ENCODE assay signal across 13 cellular contexts in genomic region chr6:107560657-107561056, GRCh38.
DNase-seq lines count a peak whose midpoint lies in the region; ATAC-seq and TF ChIP-seq lines count a peak whose summit lies in the region.
"Had no signal": no experiment of that assay in that cellular context is flagged by ENCODE, and none has a peak within 500 bp of the region (broad histone marks: within the 10 kb centered on the region; RNA-seq: fewer than 3 reads in every experiment).

No MANE protein-coding gene starts in this region.

- no peak overlapping the region for H3K27ac Mint-ChIP-seq in endodermal cell
- no peak overlapping the region for H3K27ac Mint-ChIP-seq in activated T-helper 2 cell treated with anti-CD3 and anti-CD28 coated beads, Interferon-gamma antibody, Interleukin-2, Interleukin-4, amounts not matched to agents 10 μg/mL and 5 μg/mL and 100 μg/mL, durations not matched to agents 14 hours and 24 hours and 36 hours
- H3K27ac Mint-ChIP-seq: stimulated activated naive CD8-positive, alpha-beta T cell treated with anti-CD3 and anti-CD28 coated beads, Interleukin-15, Interleukin-2, amounts not matched to agents 100 ng/mL and 50 ng/mL, for 24 hours had no signal

- intact Hi-C loops in Right ventricle myocardium inferior (cut with DNase I) = no loop called here
- intact Hi-C loops in cardiac septum (cut with DNase I) = no loop called here
- intact Hi-C loops in vagina (cut with DNase I) = no loop called here
- intact Hi-C loops in PC-3 (cut with micrococcal nuclease) = no loop called here
- intact Hi-C loops in activated T-helper 2 cell treated with anti-CD3 and anti-CD28 coated beads, Interferon-gamma antibody, Interleukin-2, Interleukin-4, amounts not matched to agents 10 μg/mL and 5 μg/mL and 100 μg/mL, durations not matched to agents 14 hours and 24 hours and 36 hours (cut with micrococcal nuclease) = no loop called here

- TF ChIP-seq CTCF in endodermal cell (conservative IDR thresholded peaks at IDR 0.05) = no peak
- TF ChIP-seq CTCF in vagina (IDR thresholded peaks at IDR 0.05) = no peak
- no peak for TF ChIP-seq CTCF in PC-3 (conservative IDR thresholded peaks at IDR 0.05; ENCODE audit: low read depth, low read length)

- WGBS in endodermal cell (ENCODE audit: insufficient coverage in 1 of 2, insufficient read length in 1 of 2), 2 experiments = 92 to 100% methylated on average over 4 of the region's 4 CpGs

- no peak overlapping the region for H3K4me3 Mint-ChIP-seq in endodermal cell
- H3K4me3 Mint-ChIP-seq in activated T-helper 2 cell treated with anti-CD3 and anti-CD28 coated beads, Interferon-gamma antibody, Interleukin-2, Interleukin-4, amounts not matched to agents 10 μg/mL and 5 μg/mL and 100 μg/mL, durations not matched to agents 14 hours and 24 hours and 36 hours (ENCODE audit: low read depth) = no peak overlapping the region
- H3K4me3 Mint-ChIP-seq: stimulated activated naive CD8-positive, alpha-beta T cell treated with anti-CD3 and anti-CD28 coated beads, Interleukin-15, Interleukin-2, amounts not matched to agents 100 ng/mL and 50 ng/mL, for 24 hours had no signal

- H3K27me3 ChIP-seq in endodermal cell (ENCODE audit: control insufficient read depth, insufficient read depth, low read length, poor library complexity, severe bottlenecking) = no peaks in the 10 kb centered on the region
- H3K27me3 ChIP-seq in vagina = no peaks in the 10 kb centered on the region
- H3K27me3 ChIP-seq in PC-3 (ENCODE audit: low read length) = peaks cover 63% of the 10 kb centered on the region

- peaks cover 5% of the 10 kb centered on the region for H3K4me1 Mint-ChIP-seq in endodermal cell
- H3K4me1 Mint-ChIP-seq in activated T-helper 2 cell treated with anti-CD3 and anti-CD28 coated beads, Interferon-gamma antibody, Interleukin-2, Interleukin-4, amounts not matched to agents 10 μg/mL and 5 μg/mL and 100 μg/mL, durations not matched to agents 14 hours and 24 hours and 36 hours (ENCODE audit: low read depth) = no peaks in the 10 kb centered on the region

- no TSS peak for BruUV-seq in PC-3 (replicated peaks; lab: Mats Ljungman, UMichigan)

- H2AFZ ChIP-seq in PC-3 (ENCODE audit: low read length) = no peak overlapping the region

- ATAC-seq in Right ventricle myocardium inferior (peak; percentile 70), PC-3 (no peak)

- DNase-seq in Right ventricle myocardium inferior (ENCODE audit: missing footprints) (no peak), cardiac septum (ENCODE audit: low spot score) (no peak), endodermal cell (no peak), mucosa of gallbladder (ENCODE audit: low spot score) (peak; percentile 30), vagina (ENCODE audit: extremely low spot score in 2 of 2) (no peak), PC-3 (no peak), HPDE6-E6E7 (ENCODE audit: extremely low spot score) (no peak)
- no peak for DNase-seq in activated T-helper 2 cell treated with anti-CD3 and anti-CD28 coated beads, Interferon-gamma antibody, Interleukin-2, Interleukin-4, amounts not matched to agents 10 μg/mL and 5 μg/mL and 100 μg/mL, durations not matched to agents 14 hours and 24 hours and 36 hours (ENCODE audit: low spot score)
- DNase-seq: ACHN; NCI-H1930; stimulated activated CD4-positive, alpha-beta T cell treated with anti-CD3 and anti-CD28 coated beads, Interleukin-1b, Interleukin-23, amount 100 ng/mL, for 48 hours; T-helper 9 cell had no signal

- no peaks in the 10 kb centered on the region for H3K4me1 ChIP-seq in endodermal cell (ENCODE audit: control insufficient read depth, insufficient read depth, low read length)
- peaks cover 31% of the 10 kb centered on the region for H3K4me1 ChIP-seq in vagina
- no peaks in the 10 kb centered on the region for H3K4me1 ChIP-seq in PC-3 (ENCODE audit: insufficient read depth, low read length)

- no peaks in the 10 kb centered on the region for H3K9me2 ChIP-seq in PC-3 (replicated peaks; ENCODE audit: low read length)

- H3K27ac ChIP-seq in endodermal cell (ENCODE audit: low read depth, low read length) (peak overlapping the region; percentile 28), vagina (peak overlapping the region; percentile 11), PC-3 (ENCODE audit: low read length) (no peak overlapping the region)

- no peaks in the 10 kb centered on the region for H3K36me3 ChIP-seq in endodermal cell (ENCODE audit: control insufficient read depth, insufficient read depth, low read length)
- no peaks in the 10 kb centered on the region for H3K36me3 ChIP-seq in vagina
- no peaks in the 10 kb centered on the region for H3K36me3 ChIP-seq in PC-3 (ENCODE audit: low read depth, low read length)

- H3K4me3 ChIP-seq in endodermal cell (ENCODE audit: low read length) = no peak overlapping the region
- no peak overlapping the region for H3K4me3 ChIP-seq in vagina
- H3K4me3 ChIP-seq in PC-3 (ENCODE audit: low read length) = no peak overlapping the region

- POLR2A ChIA-PET in PC-3 (lab: Charles Lee; ENCODE audit: unreplicated experiment) = no interaction called here

- H4K20me1 ChIP-seq in PC-3 (ENCODE audit: low read length) = no peaks in the 10 kb centered on the region

- CTCF ChIA-PET in PC-3 (lab: Charles Lee) = no interaction called here

- H3K9me3 ChIP-seq in endodermal cell (ENCODE audit: control insufficient read depth, low read length) = no peaks in the 10 kb centered on the region
- no peaks in the 10 kb centered on the region for H3K9me3 ChIP-seq in vagina
- no peaks in the 10 kb centered on the region for H3K9me3 ChIP-seq in PC-3 (ENCODE audit: low read length)

- no peak for TF ChIP-seq POLR2A in vagina (IDR thresholded peaks at IDR 0.05)

- no peaks in the 10 kb centered on the region for H3K9me3 Mint-ChIP-seq in endodermal cell
- no peaks in the 10 kb centered on the region for H3K9me3 Mint-ChIP-seq in activated T-helper 2 cell treated with anti-CD3 and anti-CD28 coated beads, Interferon-gamma antibody, Interleukin-2, Interleukin-4, amounts not matched to agents 10 μg/mL and 5 μg/mL and 100 μg/mL, durations not matched to agents 14 hours and 24 hours and 36 hours
- H3K9me3 Mint-ChIP-seq: stimulated activated naive CD8-positive, alpha-beta T cell treated with anti-CD3 and anti-CD28 coated beads, Interleukin-15, Interleukin-2, amounts not matched to agents 100 ng/mL and 50 ng/mL, for 24 hours had no signal

- no peak overlapping the region for H3K4me2 ChIP-seq in PC-3 (ENCODE audit: low read length)

- H3K79me2 ChIP-seq in PC-3 (ENCODE audit: low read length) = no peaks in the 10 kb centered on the region

- no peaks in the 10 kb centered on the region for H3K27me3 Mint-ChIP-seq in endodermal cell (ENCODE audit: insufficient read depth)
- peaks cover 26% of the 10 kb centered on the region for H3K27me3 Mint-ChIP-seq in activated T-helper 2 cell treated with anti-CD3 and anti-CD28 coated beads, Interferon-gamma antibody, Interleukin-2, Interleukin-4, amounts not matched to agents 10 μg/mL and 5 μg/mL and 100 μg/mL, durations not matched to agents 14 hours and 24 hours and 36 hours (ENCODE audit: low read depth)

- H3K36me3 Mint-ChIP-seq in endodermal cell (ENCODE audit: low read depth) = no peaks in the 10 kb centered on the region
- no peaks in the 10 kb centered on the region for H3K36me3 Mint-ChIP-seq in activated T-helper 2 cell treated with anti-CD3 and anti-CD28 coated beads, Interferon-gamma antibody, Interleukin-2, Interleukin-4, amounts not matched to agents 10 μg/mL and 5 μg/mL and 100 μg/mL, durations not matched to agents 14 hours and 24 hours and 36 hours (ENCODE audit: low read depth)

- H3K9ac ChIP-seq in endodermal cell (ENCODE audit: extremely low read depth, low read length, poor library complexity, severe bottlenecking) (no peak overlapping the region), PC-3 (ENCODE audit: low read length) (no peak overlapping the region)

- H3F3A ChIP-seq in PC-3 (ENCODE audit: low read length, unreplicated experiment) = no peaks in the 10 kb centered on the region
